Comparison of ENCODE assay signal across 17 cellular contexts in the genomic region with DNA sequence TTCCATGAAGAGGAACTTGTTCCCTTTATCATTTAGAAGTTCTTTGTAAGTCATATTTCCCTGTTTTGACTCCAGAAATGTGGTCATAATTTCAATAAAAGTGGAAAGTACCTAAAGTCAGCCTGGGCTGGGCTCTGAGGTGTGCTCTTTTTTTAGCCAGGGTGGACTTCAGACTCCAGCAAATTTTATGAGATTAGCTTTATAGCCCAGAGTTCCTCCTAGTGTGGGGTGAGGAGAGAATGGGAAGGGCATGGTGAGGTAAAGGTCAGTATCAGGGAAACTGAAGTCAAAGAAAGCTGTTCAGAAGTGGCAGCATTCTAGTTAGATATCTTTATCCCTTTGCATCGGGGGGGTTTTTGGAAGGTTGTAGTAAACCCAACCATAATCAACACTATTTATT.
"Had no signal": no experiment of that assay in that cellular context is flagged by ENCODE, and none has a peak within 500 bp of the region (broad histone marks: within the 10 kb centered on the region; RNA-seq: fewer than 3 reads in every experiment).

No MANE protein-coding gene starts in this region.

- H3K27me3 ChIP-seq: heart right ventricle, tibial artery had no signal

- H3K27ac ChIP-seq: cardiac muscle cell, heart right ventricle, tibial artery had no signal

- H3K9me3 ChIP-seq: tibial artery had no signal

- H3K36me3 ChIP-seq: cardiac muscle cell, heart right ventricle, tibial artery had no signal

- DNase-seq: activated B cell treated with CpG ODN at 0.5 μM for 24 hours; activated CD4-positive, alpha-beta T cell treated with anti-CD3 and anti-CD28 coated beads for 4 hours; activated CD4-positive, alpha-beta T cell treated with anti-CD3 and anti-CD28 coated beads, Interleukin-2, amount 50 U/mL, for 48 hours; activated CD8-positive, alpha-beta memory T cell treated with anti-CD3 and anti-CD28 coated beads, Interleukin-2, amount 50 U/mL, for 48 hours; activated naive CD4-positive, alpha-beta T cell treated with Interleukin-2 at 50 U/mL for 16 hours; activated naive CD8-positive, alpha-beta T cell treated with anti-CD3 and anti-CD28 coated beads for 36 hours; activated T-cell treated with anti-CD3 and anti-CD28 coated beads, Interleukin-2, amount 50 U/mL, for 48 hours; effector CD4-positive, alpha-beta T cell; heart right ventricle; kidney; stimulated activated CD4-positive, alpha-beta T cell treated with anti-CD3 and anti-CD28 coated beads, Interleukin-4, amount 100 ng/mL, for 4 hours; T1000; tibial artery had no signal

- H3K4me1 ChIP-seq: heart right ventricle had no signal

- ATAC-seq: heart right ventricle; left lobe of liver; natural killer cell treated with Interleukin-12 subunit alpha and Interleukin-12 subunit beta and Interleukin-15 and Interleukin-18, amount 100 ng/mL, for 72 hours had no signal

- H3K4me3 ChIP-seq: cardiac muscle cell, heart right ventricle, lung, tibial artery had no signal
